In the genomic region with DNA sequence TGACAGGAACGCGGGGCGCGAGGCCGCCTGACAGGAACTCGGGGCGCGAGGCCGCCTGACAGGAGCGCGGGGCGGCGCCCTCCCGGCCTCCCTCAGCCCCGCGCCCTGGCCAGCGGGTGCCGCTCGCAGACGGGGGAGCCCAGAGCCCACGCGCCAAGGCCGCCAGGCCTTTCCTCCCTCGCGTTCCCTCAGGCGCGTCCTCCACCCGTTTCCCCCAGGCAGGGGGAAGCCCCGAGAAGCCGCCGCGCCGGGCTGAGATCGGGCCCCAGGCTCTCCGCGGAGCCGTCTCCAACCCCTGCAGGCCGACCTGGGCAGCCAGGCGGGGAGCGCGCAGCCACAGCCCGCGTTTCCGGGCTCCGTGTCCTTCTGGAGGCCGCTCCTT, we compare ENCODE assay signal across 7 cellular contexts.
"Had no signal": no experiment of that assay in that cellular context is flagged by ENCODE, and none has a peak within 500 bp of the region (broad histone marks: within the 10 kb centered on the region; RNA-seq: fewer than 3 reads in every experiment).

No MANE protein-coding gene starts in this region.

- H3K36me3 ChIP-seq: gastroesophageal sphincter, ovary, vagina had no signal

- ATAC-seq: gastroesophageal sphincter had no signal

- H3K27ac ChIP-seq: gastroesophageal sphincter, ovary, vagina had no signal

- H3K27me3 ChIP-seq: ovary had no signal

- H3K4me1 ChIP-seq: gastroesophageal sphincter, vagina had no signal

- H3K9me3 ChIP-seq: gastroesophageal sphincter, ovary, vagina had no signal

- DNase-seq: activated effector memory CD4-positive, alpha-beta T cell treated with Interleukin-2 at 50 U/mL for 16 hours; activated naive CD4-positive, alpha-beta T cell treated with anti-CD3 and anti-CD28 coated beads, Interleukin-2, amount 50 U/mL, for 16 hours; kidney; ovary; stimulated activated CD4-positive, alpha-beta T cell treated with anti-CD3 and anti-CD28 coated beads, Interleukin-1b, Interleukin-23, amount 100 ng/mL, for 48 hours had no signal

- H3K4me3 ChIP-seq: gastroesophageal sphincter, ovary, vagina had no signal
